18 cellular contexts compared by ENCODE assay signal in the genomic region with DNA sequence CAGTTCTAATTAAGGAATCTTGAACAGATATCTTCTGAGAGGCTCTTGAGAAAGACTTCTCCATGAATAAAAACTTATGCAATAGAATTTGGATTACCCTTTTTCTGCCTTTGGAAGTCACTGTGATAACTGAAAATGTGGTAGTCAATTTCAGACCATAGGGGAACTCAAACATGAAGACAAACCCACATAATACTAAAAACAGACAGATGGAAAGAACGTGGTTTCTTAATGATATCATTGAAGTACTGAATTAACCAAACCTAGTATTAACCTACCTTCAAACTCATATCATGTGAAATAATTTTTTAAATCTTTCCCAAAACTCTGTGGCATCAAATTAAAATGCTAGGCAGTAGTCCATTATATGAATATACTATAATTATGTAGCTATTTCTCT.
DNase-seq lines count a peak whose midpoint lies in the region; ATAC-seq and TF ChIP-seq lines count a peak whose summit lies in the region.
"Had no signal": no experiment of that assay in that cellular context is flagged by ENCODE, and none has a peak within 500 bp of the region (broad histone marks: within the 10 kb centered on the region; RNA-seq: fewer than 3 reads in every experiment).

No MANE protein-coding gene starts in this region.

- H3K4me3 ChIP-seq in DOHH2 (ENCODE audit: low read length), result peak overlapping the region; percentile 60
- H3K4me3 ChIP-seq in testis, result no peak overlapping the region
- H3K4me3 ChIP-seq in sigmoid colon, result no peak overlapping the region
- H3K4me3 ChIP-seq: neural progenitor cell, PC-9, right atrium auricular region had no signal

- TF ChIP-seq EP300 in sigmoid colon (IDR thresholded peaks at IDR 0.05), result no peak

- CTCF ChIA-PET in activated CD4-positive, alpha-beta memory T cell treated with anti-CD3 and anti-CD28 coated beads, Interleukin-2, amount 10 ng/mL, durations not matched to agents 7 days and 5 days (lab: Charles Lee), result no interaction called here

- intact Hi-C loops in testis (cut with DNase I; ENCODE audit: low total_unique reads) (no loop called here), sigmoid colon (cut with DNase I) (no loop called here)

- H3K36me3 ChIP-seq in DOHH2 (ENCODE audit: control insufficient read depth, low read length) (peaks cover 74% of the 10 kb centered on the region), testis (ENCODE audit: low read depth, missing control alignments) (no peaks in the 10 kb centered on the region), sigmoid colon (peaks cover 0 to 5% (median 0%) of the 10 kb centered on the region in 4 donors)
- H3K36me3 ChIP-seq: neural progenitor cell, right atrium auricular region had no signal

- POLR2A ChIA-PET in activated CD4-positive, alpha-beta memory T cell treated with anti-CD3 and anti-CD28 coated beads, Interleukin-2, amount 10 ng/mL, durations not matched to agents 7 days and 5 days (lab: Charles Lee), result no interaction called here

- peak; percentile 77 for ATAC-seq in GM18519 (IDR thresholded peaks at IDR 0.05; ENCODE audit: low FRiP score, unreplicated experiment)
- peak; percentile 68 for ATAC-seq in HG02623 (IDR thresholded peaks at IDR 0.05; ENCODE audit: unreplicated experiment)
- ATAC-seq: activated CD4-positive, CD25-positive, alpha-beta regulatory T cell treated with anti-CD3 and anti-CD28 coated beads, Interleukin-2, amount 50 U/mL, for 24 hours; effector memory CD8-positive, alpha-beta T cell had no signal

- H3K9me3 Mint-ChIP-seq in activated CD4-positive, alpha-beta memory T cell treated with anti-CD3 and anti-CD28 coated beads, Interleukin-2, amount 10 ng/mL, durations not matched to agents 7 days and 5 days, result no peaks in the 10 kb centered on the region
- H3K9me3 Mint-ChIP-seq: effector memory CD8-positive, alpha-beta T cell had no signal

- no peaks in the 10 kb centered on the region for H3K27me3 Mint-ChIP-seq in activated CD4-positive, alpha-beta memory T cell treated with anti-CD3 and anti-CD28 coated beads, Interleukin-2, amount 10 ng/mL, durations not matched to agents 7 days and 5 days
- H3K27me3 Mint-ChIP-seq: effector memory CD8-positive, alpha-beta T cell had no signal

- H3K36me3 Mint-ChIP-seq in activated CD4-positive, alpha-beta memory T cell treated with anti-CD3 and anti-CD28 coated beads, Interleukin-2, amount 10 ng/mL, durations not matched to agents 7 days and 5 days (ENCODE audit: low read depth), result peaks cover 44% of the 10 kb centered on the region

- peaks cover 81% of the 10 kb centered on the region for H3K79me2 ChIP-seq in DOHH2 (ENCODE audit: control insufficient read depth, low read length)

- peaks cover 2% of the 10 kb centered on the region for H3K4me1 Mint-ChIP-seq in activated CD4-positive, alpha-beta memory T cell treated with anti-CD3 and anti-CD28 coated beads, Interleukin-2, amount 10 ng/mL, durations not matched to agents 7 days and 5 days

- H3K27ac ChIP-seq in DOHH2 (ENCODE audit: low read depth, low read length) (peak overlapping the region; percentile 88), testis (no peak overlapping the region), sigmoid colon (no peak overlapping the region)
- H3K27ac ChIP-seq: neural progenitor cell, PC-9 had no signal

- 87 to 98% methylated on average over 1 of the region's 1 CpG for WGBS in testis, 2 donors
- WGBS in sigmoid colon, 2 donors, result 67 to 92% methylated on average over 1 of the region's 1 CpG

- H3K9me3 ChIP-seq in DOHH2 (ENCODE audit: control insufficient read depth, insufficient read depth, low read length), result no peaks in the 10 kb centered on the region
- no peaks in the 10 kb centered on the region for H3K9me3 ChIP-seq in testis
- no peaks in the 10 kb centered on the region for H3K9me3 ChIP-seq in sigmoid colon
- H3K9me3 ChIP-seq: right atrium auricular region had no signal

- H3K4me2 ChIP-seq in DOHH2 (ENCODE audit: low read length), result peak overlapping the region; percentile 66
- H3K4me2 ChIP-seq: neural progenitor cell, PC-9 had no signal

- peaks cover 41% of the 10 kb centered on the region for H3F3A ChIP-seq in DOHH2 (ENCODE audit: control insufficient read depth, insufficient read depth)

- peaks cover 91% of the 10 kb centered on the region for H3K4me1 ChIP-seq in DOHH2 (ENCODE audit: control insufficient read depth, low read length)
- H3K4me1 ChIP-seq in testis, result no peaks in the 10 kb centered on the region
- peaks cover 0 to 13% (median 11%) of the 10 kb centered on the region in 4 donors for H3K4me1 ChIP-seq in sigmoid colon
- H3K4me1 ChIP-seq: neural progenitor cell had no signal

- no peak overlapping the region for H3K4me3 Mint-ChIP-seq in activated CD4-positive, alpha-beta memory T cell treated with anti-CD3 and anti-CD28 coated beads, Interleukin-2, amount 10 ng/mL, durations not matched to agents 7 days and 5 days
- H3K4me3 Mint-ChIP-seq: effector memory CD8-positive, alpha-beta T cell; neural progenitor cell had no signal

- DNase-seq in MV-4-11 (lab: John Stamatoyannopoulos, UW) (peak; percentile 62), testis (no peak), sigmoid colon (no peak), islet precursor cell (no peak)
- DNase-seq in activated CD4-positive, alpha-beta memory T cell treated with anti-CD3 and anti-CD28 coated beads, Interleukin-2, amount 10 ng/mL, durations not matched to agents 7 days and 5 days, result no peak
- DNase-seq: DMS53; effector memory CD8-positive, alpha-beta T cell; mammary epithelial cell; NCI-H1092 treated with DMSO at 0.1 percent for 48 hours; NCI-H446 treated with DMSO at 0.1 percent for 48 hours; PC-9; stimulated activated CD4-positive, alpha-beta T cell treated with anti-CD3 and anti-CD28 coated beads, Interleukin-2, amount 100 ng/mL, for 48 hours had no signal

- TF ChIP-seq CTCF in DOHH2 (IDR thresholded peaks at IDR 0.05; ENCODE audit: low read depth, low read length, poor library complexity, severe bottlenecking) (no peak), testis (IDR thresholded peaks at IDR 0.05) (no peak), sigmoid colon (IDR thresholded peaks at IDR 0.05) (no peak)

- no peaks in the 10 kb centered on the region for H4K20me1 ChIP-seq in DOHH2 (ENCODE audit: control insufficient read depth, insufficient read depth, low read depth, low read length)

- no peak for TF ChIP-seq POLR2A in testis (IDR thresholded peaks at IDR 0.05)
- TF ChIP-seq POLR2A in sigmoid colon (IDR thresholded peaks at IDR 0.05), result no peak

- no peak overlapping the region for H3K27ac Mint-ChIP-seq in activated CD4-positive, alpha-beta memory T cell treated with anti-CD3 and anti-CD28 coated beads, Interleukin-2, amount 10 ng/mL, durations not matched to agents 7 days and 5 days
- H3K27ac Mint-ChIP-seq: effector memory CD8-positive, alpha-beta T cell; neural progenitor cell had no signal

- H3K27me3 ChIP-seq in DOHH2 (ENCODE audit: control insufficient read depth, low read length) (no peaks in the 10 kb centered on the region), testis (no peaks in the 10 kb centered on the region), sigmoid colon (no peaks in the 10 kb centered on the region)
- H3K27me3 ChIP-seq: neural progenitor cell, right atrium auricular region had no signal

- H3K9me2 ChIP-seq in DOHH2 (replicated peaks; ENCODE audit: control insufficient read depth, low read length), result no peaks in the 10 kb centered on the region
